In genomic region chr1:9549955-9550546, GRCh38 we compare ENCODE assay signal across 1 cellular context.
TF ChIP-seq lines count a peak whose summit lies in the region.

No MANE protein-coding gene starts in this region.

TF ChIP-seq in HepG2, 621 proteins besides CTCF, POLR2A, EP300 and RAD21 (continued from another document and continues in another):
- TF ChIP-seq RNF219 (CRISPR knock-in tag; IDR thresholded peaks at IDR 0.05) (peak; percentile 47; the same call in 1 of the 2 replicates), ATM (IDR thresholded peaks at IDR 0.05; ENCODE audit: borderline replicate concordance) (no peak), FOXM1 (CRISPR knock-in tag; IDR thresholded peaks at IDR 0.05) (peak; percentile 94), ZNF296 (CRISPR knock-in tag; conservative IDR thresholded peaks at IDR 0.05) (no peak), SIN3A (IDR thresholded peaks at IDR 0.05; ENCODE audit: borderline replicate concordance, low read depth, low read length) (peak; percentile 69; the same call in 1 of the 2 replicates), HDAC1 (CRISPR knock-in tag; IDR thresholded peaks at IDR 0.05) (peak; percentile 89), ZNF784 (CRISPR knock-in tag; IDR thresholded peaks at IDR 0.05; ENCODE audit: borderline replicate concordance) (no peak), ATF1 (CRISPR knock-in tag; IDR thresholded peaks at IDR 0.05) (peak; percentile 55; the same call in 1 of the 2 replicates), PLRG1 (conservative IDR thresholded peaks at IDR 0.05) (no peak), NR2F6 (IDR thresholded peaks at IDR 0.05) (peak; percentile 98), NR2F6 (CRISPR knock-in tag; IDR thresholded peaks at IDR 0.05) (peak; percentile 99), ZFP90 (CRISPR knock-in tag; IDR thresholded peaks at IDR 0.05; ENCODE audit: borderline replicate concordance) (no peak), NONO (IDR thresholded peaks at IDR 0.05) (no peak), NONO (CRISPR knock-in tag; conservative IDR thresholded peaks at IDR 0.05) (peak; percentile 62; the same call in 1 of the 2 replicates), SIX4 (CRISPR knock-in tag; IDR thresholded peaks at IDR 0.05) (peak; percentile 79; the same call in 1 of the 2 replicates), U2AF2 (IDR thresholded peaks at IDR 0.05; ENCODE audit: low read depth, low read length) (no peak), ZNF781 (CRISPR knock-in tag; IDR thresholded peaks at IDR 0.05; ENCODE audit: borderline replicate concordance, not compliant biosample characterization) (no peak), MXD1 (CRISPR knock-in tag; IDR thresholded peaks at IDR 0.05) (no peak), ZHX2 (IDR thresholded peaks at IDR 0.05; ENCODE audit: low read depth) (peak; percentile 54), ZHX2 (CRISPR knock-in tag; IDR thresholded peaks at IDR 0.05; ENCODE audit: borderline replicate concordance) (no peak), SP5 (CRISPR knock-in tag; IDR thresholded peaks at IDR 0.05; ENCODE audit: borderline replicate concordance, low read depth) (peak; percentile 67; the same call in 1 of the 2 replicates), ZNF83 (CRISPR knock-in tag; IDR thresholded peaks at IDR 0.05; ENCODE audit: borderline replicate concordance) (no peak), GMEB1 (CRISPR knock-in tag; IDR thresholded peaks at IDR 0.05; ENCODE audit: borderline replicate concordance) (no peak; the same call in 1 of the 2 replicates), ZBTB40 (IDR thresholded peaks at IDR 0.05) (no peak), ZBTB40 (CRISPR knock-in tag; IDR thresholded peaks at IDR 0.05) (no peak; the same call in 1 of the 2 replicates), ARID2 (CRISPR knock-in tag; IDR thresholded peaks at IDR 0.05; ENCODE audit: borderline replicate concordance) (no peak), IRF2 (CRISPR knock-in tag; IDR thresholded peaks at IDR 0.05) (peak; percentile 88), ZBTB14 (CRISPR knock-in tag; IDR thresholded peaks at IDR 0.05) (no peak), MNT (IDR thresholded peaks at IDR 0.05) (no peak), ZNF790 (CRISPR knock-in tag; IDR thresholded peaks at IDR 0.05; ENCODE audit: borderline replicate concordance) (no peak)
